10 cellular contexts compared by ENCODE assay signal in genomic region chr1:100721502-100722205, GRCh38. TPM values are rescaled to one million over a fixed set of nuclear protein-coding genes. Genes with fewer than 3 reads are reported as not detected.
A peak's percentile ranks its signal among the peaks of the same experiment; 100 is the strongest.
DNase-seq lines count a peak whose midpoint lies in the region; ATAC-seq and TF ChIP-seq lines count a peak whose summit lies in the region.
"Had no signal": no experiment of that assay in that cellular context is flagged by ENCODE, and none has a peak within 500 bp of the region (broad histone marks: within the 10 kb centered on the region; RNA-seq: fewer than 3 reads in every experiment).

No MANE protein-coding gene starts in this region.

- DNase-seq in EL (peak; percentile 80), Right ventricle myocardium superior (no peak), gastrocnemius medialis (no peak), cerebellar nuclear complex (lab: John Stamatoyannopoulos, UW) (no peak), SIG-M5 treated with dmso at 0.1 percent for 504 hours (lab: John Stamatoyannopoulos, UW; ENCODE audit: unreplicated experiment) (no peak)
- DNase-seq: Karpas-422 had no signal

- H3K27ac ChIP-seq in gastrocnemius medialis = no peak overlapping the region

- H3K4me1 ChIP-seq in gastrocnemius medialis = peaks cover 0 to 6% of the 10 kb centered on the region in 2 donors

- H3K4me3 ChIP-seq in WI38 (ENCODE audit: low read depth, low read length) (peak overlapping the region; percentile 46), gastrocnemius medialis (peak overlapping the region; percentile 6 to 50 (median 34))
- H3K4me3 ChIP-seq: GM23338 had no signal

- no peaks in the 10 kb centered on the region for H3K36me3 ChIP-seq in gastrocnemius medialis

- intact Hi-C loops in Right ventricle myocardium superior (cut with DNase I) (no loop called here), gastrocnemius medialis (cut with DNase I; ENCODE audit: low total_unique reads) (no loop called here)

- TF ChIP-seq CTCF in WI38 (IDR thresholded peaks at IDR 0.05; ENCODE audit: low read depth, low read length) = no peak
- TF ChIP-seq CTCF in gastrocnemius medialis (IDR thresholded peaks at IDR 0.05 in 4 of 5, conservative IDR thresholded peaks at IDR 0.05 in 1 of 5) = no peak

- H3K27me3 ChIP-seq in gastrocnemius medialis = no peaks in the 10 kb centered on the region

- in situ Hi-C loops in gastrocnemius medialis (cut with MboI; ENCODE audit: low sequenced_read_pairs in 4 of 4) = no loop called here

- TF ChIP-seq POLR2A in gastrocnemius medialis (IDR thresholded peaks at IDR 0.05) = no peak

- ATAC-seq in Right ventricle myocardium superior (ENCODE audit: poor library complexity) = peak; percentile 76
- ATAC-seq in gastrocnemius medialis = no peak
- ATAC-seq in GM21576 (IDR thresholded peaks at IDR 0.05; ENCODE audit: unreplicated experiment) = no peak
- ATAC-seq in GM19324 (IDR thresholded peaks at IDR 0.05; ENCODE audit: low FRiP score, unreplicated experiment) = no peak
- ATAC-seq: GM23338 had no signal

- H3K9me3 ChIP-seq in gastrocnemius medialis = no peaks in the 10 kb centered on the region

RNA-seq across cellular contexts. Expression of gene VCAM1, which starts 2.1 kb away (rescaled TPM):
- total RNA-seq in Right ventricle myocardium superior (2.5 TPM), gastrocnemius medialis (1 to 10 TPM in 3 of 4 donors, under 1 TPM in 1; 0.72 to 2.4 (median 1.4) TPM)
- total RNA-seq: GM23338 had no signal
